9 cellular contexts compared by ENCODE assay signal in genomic region chr5:109656829-109657228, GRCh38. TPM values are rescaled to one million over a fixed set of nuclear protein-coding genes. Genes with fewer than 3 reads are reported as not detected.
DNase-seq lines count a peak whose midpoint lies in the region; ATAC-seq, FAIRE-seq and TF ChIP-seq lines count a peak whose summit lies in the region.
"Had no signal": no experiment of that assay in that cellular context is flagged by ENCODE, and none has a peak within 500 bp of the region (broad histone marks: within the 10 kb centered on the region; RNA-seq: fewer than 3 reads in every experiment).

No MANE protein-coding gene starts in this region.

- H3K9me3 Mint-ChIP-seq in memory B cell, result no peaks in the 10 kb centered on the region
- H3K9me3 Mint-ChIP-seq in type B pancreatic cell, result peaks cover 4% of the 10 kb centered on the region

- no peaks in the 10 kb centered on the region for H3K36me3 ChIP-seq in bronchial epithelial cell (ENCODE audit: control insufficient read depth, insufficient read depth, low read length)

- H3K27me3 Mint-ChIP-seq in memory B cell (peaks cover 10% of the 10 kb centered on the region), type B pancreatic cell (no peaks in the 10 kb centered on the region)

- peak; percentile 54 for ATAC-seq in HG02610 (IDR thresholded peaks at IDR 0.05; ENCODE audit: unreplicated experiment)
- peak; percentile 74 for ATAC-seq in memory B cell (ENCODE audit: low read depth)

- peak; percentile 77 for FAIRE-seq in bronchial epithelial cell (lab: Jason Lieb, UNC)

- H3K27ac Mint-ChIP-seq in memory B cell (no peak overlapping the region), type B pancreatic cell (peak overlapping the region; percentile 5)

- H3K4me3 Mint-ChIP-seq in memory B cell, result no peak overlapping the region
- H3K4me3 Mint-ChIP-seq in type B pancreatic cell, result no peak overlapping the region
- H3K4me3 Mint-ChIP-seq: neural crest cell had no signal

- H3K4me1 Mint-ChIP-seq in memory B cell (peaks cover 8% of the 10 kb centered on the region), type B pancreatic cell (ENCODE audit: unreplicated experiment) (peaks cover 16% of the 10 kb centered on the region)
- H3K4me1 Mint-ChIP-seq: neural crest cell had no signal

- DNase-seq in T-helper 2 cell (peak in 3 of 5 experiments; percentile 19 to 63 (median 21)), bronchial epithelial cell (ENCODE audit: low read depth) (peak; percentile 87), memory B cell (ENCODE audit: low spot score in 2 of 2) (no peak), type B pancreatic cell (ENCODE audit: extremely low spot score, unreplicated experiment) (no peak), NCI-H2196 (lab: John Stamatoyannopoulos, UW; ENCODE audit: unreplicated experiment) (no peak), NCI-H146 treated with DMSO at 0.1 percent for 48 hours (lab: John Stamatoyannopoulos, UW; ENCODE audit: unreplicated experiment) (no peak), NCI-H82 treated with DMSO at 0.1 percent for 48 hours (lab: John Stamatoyannopoulos, UW; ENCODE audit: unreplicated experiment) (no peak)

- H3K36me3 Mint-ChIP-seq in memory B cell (no peaks in the 10 kb centered on the region), type B pancreatic cell (peaks cover 3% of the 10 kb centered on the region)

- H3K27me3 ChIP-seq in bronchial epithelial cell (ENCODE audit: control insufficient read depth, insufficient read depth, low read length), result no peaks in the 10 kb centered on the region

- H3K4me3 ChIP-seq in bronchial epithelial cell (ENCODE audit: low read depth, low read length), result no peak overlapping the region

- no peak for TF ChIP-seq CTCF in bronchial epithelial cell (IDR thresholded peaks at IDR 0.05; ENCODE audit: insufficient read depth, low read length, severe bottlenecking)
- no peak for TF ChIP-seq CTCF in type B pancreatic cell (conservative IDR thresholded peaks at IDR 0.05)

RNA-seq across cellular contexts. Expression of gene MAN2A1, which starts 32.9 kb away (rescaled TPM):
- total RNA-seq in bronchial epithelial cell (78.9 and 85.0 TPM in 2 replicates), type B pancreatic cell (ENCODE audit: low replicate concordance) (47.9 and 62.8 TPM in 2 replicates)

Comparison
In these comparisons a context has a peak if more than half of its experiments do, and no peak if none do; other contexts are left out.
1. DNase-seq: peak in T-helper 2 cell (3 of 5) and bronchial epithelial cell (single experiment); none in memory B cell (0 of 2), type B pancreatic cell (single experiment), NCI-H2196 (single experiment), NCI-H146 treated with DMSO at 0.1 percent for 48 hours (single experiment) and NCI-H82 treated with DMSO at 0.1 percent for 48 hours (single experiment).